ENCODE assay signal across 8 cellular contexts in genomic region chr6:41503841-41504525, GRCh38. TPM values are rescaled to one million over a fixed set of nuclear protein-coding genes. Genes with fewer than 3 reads are reported as not detected.
DNase-seq lines count a peak whose midpoint lies in the region; ATAC-seq, FAIRE-seq and TF ChIP-seq lines count a peak whose summit lies in the region.

No MANE protein-coding gene starts in this region.

- H3K9me3 Mint-ChIP-seq in CD14-positive monocyte, result peaks cover 0 to 8% (median 4%) of the 10 kb centered on the region in 7 donors
- H3K9me3 Mint-ChIP-seq in activated naive CD8-positive, alpha-beta T cell treated with anti-CD3 and anti-CD28 coated beads, Interleukin-2, amount 10 ng/mL, durations not matched to agents 7 days and 5 days, result no peaks in the 10 kb centered on the region
- H3K9me3 Mint-ChIP-seq in stimulated activated naive B cell treated with anti-CD40 and anti-IgM and Interleukin-4, amounts not matched to agents 10 μg/mL and 1 μg/mL and 100 μg/mL, for 72 hours, result no peaks in the 10 kb centered on the region

- no peak for TF ChIP-seq CTCF in CD14-positive monocyte (IDR thresholded peaks at IDR 0.05)

- peaks cover 0 to 5% of the 10 kb centered on the region in 2 donors for H3K36me3 Mint-ChIP-seq in CD14-positive monocyte
- no peaks in the 10 kb centered on the region for H3K36me3 Mint-ChIP-seq in activated naive CD8-positive, alpha-beta T cell treated with anti-CD3 and anti-CD28 coated beads, Interleukin-2, amount 10 ng/mL, durations not matched to agents 7 days and 5 days
- H3K36me3 Mint-ChIP-seq in stimulated activated naive B cell treated with anti-CD40 and anti-IgM and Interleukin-4, amounts not matched to agents 10 μg/mL and 1 μg/mL and 100 μg/mL, for 72 hours, result no peaks in the 10 kb centered on the region

- H3K27ac Mint-ChIP-seq in CD14-positive monocyte, result no peak overlapping the region
- H3K27ac Mint-ChIP-seq in activated naive CD8-positive, alpha-beta T cell treated with anti-CD3 and anti-CD28 coated beads, Interleukin-2, amount 10 ng/mL, durations not matched to agents 7 days and 5 days, result no peak overlapping the region
- peak overlapping the region; percentile 88 for H3K27ac Mint-ChIP-seq in stimulated activated naive B cell treated with anti-CD40 and anti-IgM and Interleukin-4, amounts not matched to agents 10 μg/mL and 1 μg/mL and 100 μg/mL, for 72 hours

- POLR2A ChIA-PET in activated naive CD8-positive, alpha-beta T cell treated with anti-CD3 and anti-CD28 coated beads, Interleukin-2, amount 10 ng/mL, durations not matched to agents 7 days and 5 days (lab: Charles Lee), result no interaction called here

- DNase-seq in CD14-positive monocyte (ENCODE audit: low spot score) (no peak), H4 (ENCODE audit: low spot score) (peak; percentile 75), iris pigment epithelial cell (ENCODE audit: low read depth) (peak; percentile 57), GM12892 (ENCODE audit: insufficient read length) (no peak), SHP77 treated with DMSO at 0.1 percent for 48 hours (lab: John Stamatoyannopoulos, UW) (no peak)
- DNase-seq in activated naive CD8-positive, alpha-beta T cell treated with anti-CD3 and anti-CD28 coated beads, Interleukin-2, amount 10 ng/mL, durations not matched to agents 7 days and 5 days, result peak; percentile 40
- peak; percentile 25 for DNase-seq in stimulated activated naive B cell treated with anti-CD40 and anti-IgM and Interleukin-4, amounts not matched to agents 10 μg/mL and 1 μg/mL and 100 μg/mL, for 72 hours

- TF ChIP-seq POLR2A in GM12892 (IDR thresholded peaks at IDR 0.05; ENCODE audit: low read depth, low read length), result no peak; the same call in 1 of the 2 replicates

- peak overlapping the region; percentile 58 to 72 for H3K4me3 Mint-ChIP-seq in CD14-positive monocyte
- peak overlapping the region; percentile 44 for H3K4me3 Mint-ChIP-seq in activated naive CD8-positive, alpha-beta T cell treated with anti-CD3 and anti-CD28 coated beads, Interleukin-2, amount 10 ng/mL, durations not matched to agents 7 days and 5 days
- H3K4me3 Mint-ChIP-seq in stimulated activated naive B cell treated with anti-CD40 and anti-IgM and Interleukin-4, amounts not matched to agents 10 μg/mL and 1 μg/mL and 100 μg/mL, for 72 hours, result peak overlapping the region; percentile 78 to 81

- intact Hi-C loops in CD14-positive monocyte (cut with micrococcal nuclease), result no loop called here

- FAIRE-seq in GM12892 (lab: Jason Lieb, UNC), result no peak

- H3K4me1 Mint-ChIP-seq in CD14-positive monocyte, result peaks cover 18% of the 10 kb centered on the region
- peaks cover 10% of the 10 kb centered on the region for H3K4me1 Mint-ChIP-seq in activated naive CD8-positive, alpha-beta T cell treated with anti-CD3 and anti-CD28 coated beads, Interleukin-2, amount 10 ng/mL, durations not matched to agents 7 days and 5 days
- H3K4me1 Mint-ChIP-seq in stimulated activated naive B cell treated with anti-CD40 and anti-IgM and Interleukin-4, amounts not matched to agents 10 μg/mL and 1 μg/mL and 100 μg/mL, for 72 hours, result peaks cover 30 to 33% of the 10 kb centered on the region in 2 donors

- no peak for ATAC-seq in activated naive CD8-positive, alpha-beta T cell treated with anti-CD3 and anti-CD28 coated beads, Interleukin-2, amount 10 ng/mL, durations not matched to agents 7 days and 5 days (ENCODE audit: low read depth)
- ATAC-seq in stimulated activated naive B cell treated with anti-CD40 and anti-IgM and Interleukin-4, amounts not matched to agents 10 μg/mL and 1 μg/mL and 100 μg/mL, for 72 hours (replicated peaks), result peak; percentile 52 to 63
- no peak for ATAC-seq in HG03196 (IDR thresholded peaks at IDR 0.05; ENCODE audit: unreplicated experiment)

- peaks cover 68 to 91% (median 75%) of the 10 kb centered on the region in 3 donors for H3K27me3 Mint-ChIP-seq in CD14-positive monocyte (ENCODE audit: low read depth in 3 of 3)
- peaks cover 67% of the 10 kb centered on the region for H3K27me3 Mint-ChIP-seq in activated naive CD8-positive, alpha-beta T cell treated with anti-CD3 and anti-CD28 coated beads, Interleukin-2, amount 10 ng/mL, durations not matched to agents 7 days and 5 days
- peaks cover 9 to 27% of the 10 kb centered on the region in 2 donors for H3K27me3 Mint-ChIP-seq in stimulated activated naive B cell treated with anti-CD40 and anti-IgM and Interleukin-4, amounts not matched to agents 10 μg/mL and 1 μg/mL and 100 μg/mL, for 72 hours

RNA-seq across cellular contexts. Expression of gene FOXP4, which starts 42.2 kb away (rescaled TPM):
- polyA plus RNA-seq in CD14-positive monocyte, result under 1 TPM; 0.62 to 0.65 TPM
- total RNA-seq in H4 (2014; rRNA removed; shearing (Covaris generic)), result 2.7 and 3.1 TPM in 2 replicates
- total RNA-seq in activated naive CD8-positive, alpha-beta T cell treated with anti-CD3 and anti-CD28 coated beads, Interleukin-2, amount 10 ng/mL, durations not matched to agents 7 days and 5 days, result 1 to 10 TPM; 7.5 to 8.8 TPM
- 8.3 TPM for polyA plus RNA-seq in GM12892 (2012; ENCODE audit: missing spikeins)

Comparison
In these comparisons a context has a peak if more than half of its experiments do, and no peak if none do; other contexts are left out.
1. DNase-seq: peak in H4 (single experiment), activated naive CD8-positive, alpha-beta T cell treated with anti-CD3 and anti-CD28 coated beads, Interleukin-2, amount 10 ng/mL, durations not matched to agents 7 days and 5 days (single experiment), iris pigment epithelial cell (single experiment) and stimulated activated naive B cell treated with anti-CD40 and anti-IgM and Interleukin-4, amounts not matched to agents 10 μg/mL and 1 μg/mL and 100 μg/mL, for 72 hours (single experiment); none in CD14-positive monocyte (single experiment), GM12892 (single experiment) and SHP77 treated with DMSO at 0.1 percent for 48 hours (single experiment).
2. ATAC-seq: peak in stimulated activated naive B cell treated with anti-CD40 and anti-IgM and Interleukin-4, amounts not matched to agents 10 μg/mL and 1 μg/mL and 100 μg/mL, for 72 hours (2 of 2); none in activated naive CD8-positive, alpha-beta T cell treated with anti-CD3 and anti-CD28 coated beads, Interleukin-2, amount 10 ng/mL, durations not matched to agents 7 days and 5 days (single experiment) and HG03196 (single experiment).
3. Peak in every context shown above with its lines, with median percentiles within 50 percentile points of each other: H3K4me3 Mint-ChIP-seq.